Comparison of ENCODE assay signal across 8 cellular contexts in the genomic region with DNA sequence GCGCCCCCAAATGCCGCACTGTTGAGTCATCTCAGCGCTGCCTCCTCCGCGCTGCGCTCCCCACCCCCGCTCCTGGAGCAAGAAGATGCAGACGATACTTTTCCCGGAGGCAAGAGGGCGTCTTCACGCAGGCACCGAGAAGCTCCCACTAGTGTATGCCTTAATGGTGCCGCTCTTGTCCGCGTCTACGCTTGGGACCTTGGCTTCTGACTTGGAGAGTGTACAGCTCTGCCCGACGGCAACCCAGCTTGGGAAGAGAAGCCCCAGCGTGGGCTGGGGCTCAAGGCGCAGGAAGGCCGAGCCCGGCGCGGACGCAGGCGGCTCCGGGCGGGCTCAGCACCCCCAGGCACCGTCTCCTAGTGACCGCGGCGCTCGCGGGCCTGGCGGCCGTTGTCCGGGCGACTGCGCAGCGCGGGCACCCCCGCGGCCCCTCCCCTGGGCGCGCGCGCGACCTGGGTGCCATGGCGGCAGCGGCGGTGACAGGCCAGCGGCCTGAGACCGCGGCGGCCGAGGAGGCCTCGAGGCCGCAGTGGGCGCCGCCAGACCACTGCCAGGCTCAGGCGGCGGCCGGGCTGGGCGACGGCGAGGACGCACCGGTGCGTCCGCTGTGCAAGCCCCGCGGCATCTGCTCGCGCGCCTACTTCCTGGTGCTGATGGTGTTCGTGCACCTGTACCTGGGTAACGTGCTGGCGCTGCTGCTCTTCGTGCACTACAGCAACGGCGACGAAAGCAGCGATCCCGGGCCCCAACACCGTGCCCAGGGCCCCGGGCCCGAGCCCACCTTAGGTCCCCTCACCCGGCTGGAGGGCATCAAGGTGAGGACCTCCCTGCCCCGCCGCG. TPM values are rescaled to one million over a fixed set of nuclear protein-coding genes. Genes with fewer than 3 reads are reported as not detected.
DNase-seq lines count a peak whose midpoint lies in the region; ATAC-seq and FAIRE-seq lines count a peak whose summit lies in the region.

A gene with protein sequence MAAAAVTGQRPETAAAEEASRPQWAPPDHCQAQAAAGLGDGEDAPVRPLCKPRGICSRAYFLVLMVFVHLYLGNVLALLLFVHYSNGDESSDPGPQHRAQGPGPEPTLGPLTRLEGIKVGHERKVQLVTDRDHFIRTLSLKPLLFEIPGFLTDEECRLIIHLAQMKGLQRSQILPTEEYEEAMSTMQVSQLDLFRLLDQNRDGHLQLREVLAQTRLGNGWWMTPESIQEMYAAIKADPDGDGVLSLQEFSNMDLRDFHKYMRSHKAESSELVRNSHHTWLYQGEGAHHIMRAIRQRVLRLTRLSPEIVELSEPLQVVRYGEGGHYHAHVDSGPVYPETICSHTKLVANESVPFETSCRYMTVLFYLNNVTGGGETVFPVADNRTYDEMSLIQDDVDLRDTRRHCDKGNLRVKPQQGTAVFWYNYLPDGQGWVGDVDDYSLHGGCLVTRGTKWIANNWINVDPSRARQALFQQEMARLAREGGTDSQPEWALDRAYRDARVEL (plus strand): TSS at position 446 of the 840 bp plus-strand sequence. CDS start 16 bp downstream, at position 462.

- peak; percentile 53 to 74 (median 54) for DNase-seq in CD4-positive, CD25-positive, alpha-beta regulatory T cell
- DNase-seq in HUDEP-2 (lab: John Stamatoyannopoulos, UW; ENCODE audit: unreplicated experiment in 76 of 76) (peak in 72 of 76 experiments; percentile 35 to 87 (median 75)), SK-N-DZ (ENCODE audit: low spot score) (peak; percentile 67), frontal cortex (ENCODE audit: low spot score in 2 of 2) (peak; percentile 83 to 86), nucleus accumbens (lab: John Stamatoyannopoulos, UW) (peak in 55 of 56 donors; percentile 49 to 95 (median 87)), substantia nigra (lab: John Stamatoyannopoulos, UW) (peak in 48 of 49 donors; percentile 47 to 95 (median 82))
- DNase-seq in activated naive CD4-positive, alpha-beta T cell treated with anti-CD3 and anti-CD28 coated beads for 36 hours: peak; percentile 88

- intact Hi-C loops in activated naive CD4-positive, alpha-beta T cell treated with anti-CD3 and anti-CD28 coated beads for 36 hours (cut with micrococcal nuclease): loop anchor here (1.0 to 2.0 kb wide), 4 partner anchors 17 to 287 kb away; a partner anchor contains a TSS

- CTCF ChIA-PET in activated naive CD4-positive, alpha-beta T cell treated with anti-CD3 and anti-CD28 coated beads for 36 hours (lab: Charles Lee): interaction anchor here (0.6 to 3.6 kb wide), 7 partner anchors 15 to 459 kb away, joined by 3 to 36 read pairs (median 5); a partner anchor contains a TSS

- peak within 1 kb of the TSS; percentile 92 for H3K4me3 ChIP-seq in CD4-positive, CD25-positive, alpha-beta regulatory T cell (ENCODE audit: low read depth, low read length)

- no peaks in the 10 kb centered on the region for H3K36me3 ChIP-seq in CD4-positive, CD25-positive, alpha-beta regulatory T cell (ENCODE audit: control insufficient read depth, insufficient read depth, low read length)

- peaks cover 6% of the 10 kb centered on the region for H3K36me3 Mint-ChIP-seq in CD4-positive, CD25-positive, alpha-beta regulatory T cell
- peaks cover 9% of the 10 kb centered on the region for H3K36me3 Mint-ChIP-seq in activated naive CD4-positive, alpha-beta T cell treated with anti-CD3 and anti-CD28 coated beads for 36 hours (ENCODE audit: low read depth)

- FAIRE-seq in frontal cortex (lab: Jason Lieb, UNC): no peak

- peaks cover 21 to 62% (median 36%) of the 10 kb centered on the region in 4 donors for H3K4me1 Mint-ChIP-seq in CD4-positive, CD25-positive, alpha-beta regulatory T cell
- peaks cover 36% of the 10 kb centered on the region for H3K4me1 Mint-ChIP-seq in activated naive CD4-positive, alpha-beta T cell treated with anti-CD3 and anti-CD28 coated beads for 36 hours (ENCODE audit: low read depth)

- H3K27me3 Mint-ChIP-seq in CD4-positive, CD25-positive, alpha-beta regulatory T cell: no peaks in the 10 kb centered on the region
- H3K27me3 Mint-ChIP-seq in activated naive CD4-positive, alpha-beta T cell treated with anti-CD3 and anti-CD28 coated beads for 36 hours (ENCODE audit: low read depth): no peaks in the 10 kb centered on the region

- H3K27me3 ChIP-seq in CD4-positive, CD25-positive, alpha-beta regulatory T cell (ENCODE audit: control insufficient read depth, insufficient read depth, low read length): no peaks in the 10 kb centered on the region

- no peaks in the 10 kb centered on the region for H3K9me3 Mint-ChIP-seq in CD4-positive, CD25-positive, alpha-beta regulatory T cell
- no peaks in the 10 kb centered on the region for H3K9me3 Mint-ChIP-seq in activated naive CD4-positive, alpha-beta T cell treated with anti-CD3 and anti-CD28 coated beads for 36 hours

- H3K4me1 ChIP-seq in CD4-positive, CD25-positive, alpha-beta regulatory T cell (ENCODE audit: control insufficient read depth, insufficient read depth, low read length, poor library complexity, severe bottlenecking): peaks cover 32% of the 10 kb centered on the region

- no peaks in the 10 kb centered on the region for H3K9me3 ChIP-seq in CD4-positive, CD25-positive, alpha-beta regulatory T cell (ENCODE audit: control insufficient read depth in 2 of 2, low read length in 2 of 2)

- peak within 1 kb of the TSS; percentile 93 to 98 (median 95) for H3K4me3 Mint-ChIP-seq in CD4-positive, CD25-positive, alpha-beta regulatory T cell
- peak within 1 kb of the TSS; percentile 94 for H3K4me3 Mint-ChIP-seq in activated naive CD4-positive, alpha-beta T cell treated with anti-CD3 and anti-CD28 coated beads for 36 hours

- H3K27ac Mint-ChIP-seq in CD4-positive, CD25-positive, alpha-beta regulatory T cell: peak within 1 kb of the TSS; percentile 90 to 95 (median 93)
- H3K27ac Mint-ChIP-seq in activated naive CD4-positive, alpha-beta T cell treated with anti-CD3 and anti-CD28 coated beads for 36 hours: peak within 1 kb of the TSS; percentile 93

- peak within 1 kb of the TSS; percentile 75 for H3K27ac ChIP-seq in CD4-positive, CD25-positive, alpha-beta regulatory T cell (ENCODE audit: insufficient read depth, low read length, poor library complexity, severe bottlenecking)
- H3K27ac ChIP-seq in substantia nigra (ENCODE audit: low read depth, low read length, poor library complexity, severe bottlenecking): peak within 1 kb of the TSS; percentile 97

- ATAC-seq in CD4-positive, CD25-positive, alpha-beta regulatory T cell (ENCODE audit: low read depth in 2 of 2): peak; percentile 69
- peak; percentile 50 for ATAC-seq in GM19395 (IDR thresholded peaks at IDR 0.05; ENCODE audit: unreplicated experiment)

RNA-seq across cellular contexts. Expression of the gene that starts here (rescaled TPM):
- 39.2 TPM for total RNA-seq in CD4-positive, CD25-positive, alpha-beta regulatory T cell
- 10 to 100 TPM; 19.5 to 29.9 (median 24.4) TPM for polyA plus RNA-seq in CD4-positive, CD25-positive, alpha-beta regulatory T cell
- 19.5 and 19.7 TPM in 2 replicates for polyA plus RNA-seq in SK-N-DZ (2014; cell fraction: cytosol; rRNA removed)
- 71.1 and 84.6 TPM in 2 replicates for polyA plus RNA-seq in SK-N-DZ (2014; cell fraction: nucleus; rRNA removed)
- total RNA-seq in activated naive CD4-positive, alpha-beta T cell treated with anti-CD3 and anti-CD28 coated beads for 36 hours: 10 to 100 TPM; 20.2 to 21.7 TPM
- 53.8 TPM for total RNA-seq in frontal cortex

Comparison
In these comparisons a context has a peak if more than half of its experiments do, and no peak if none do; other contexts are left out.
1. Peak in every context shown above with its lines: DNase-seq, ATAC-seq, H3K4me3 ChIP-seq and H3K27ac ChIP-seq.